In genomic region chr17:2067048-2067452, GRCh38 we compare ENCODE assay signal across 11 cellular contexts. TPM values are rescaled to one million over a fixed set of nuclear protein-coding genes. Genes with fewer than 3 reads are reported as not detected.
DNase-seq lines count a peak whose midpoint lies in the region; ATAC-seq and TF ChIP-seq lines count a peak whose summit lies in the region.
"Had no signal": no experiment of that assay in that cellular context is flagged by ENCODE, and none has a peak within 500 bp of the region (broad histone marks: within the 10 kb centered on the region; RNA-seq: fewer than 3 reads in every experiment).

No MANE protein-coding gene starts in this region.

- TF ChIP-seq POLR2A in right lobe of liver (IDR thresholded peaks at IDR 0.05) (no peak), spleen (IDR thresholded peaks at IDR 0.05) (no peak)

- WGBS in right lobe of liver (ENCODE audit: insufficient coverage, low coverage, low lambda C conversion rate, missing lambda C conversion rate) = 46% methylated on average over 8 of the region's 10 CpGs
- WGBS in spleen, 5 donors = 54 to 82% (median 73%) methylated on average over 9 to 10 of the region's 10 CpGs

- no peak for TF ChIP-seq CTCF in right lobe of liver (IDR thresholded peaks at IDR 0.05)
- no peak for TF ChIP-seq CTCF in spleen (IDR thresholded peaks at IDR 0.05 in 8 of 11, conservative IDR thresholded peaks at IDR 0.05 in 3 of 11)
- TF ChIP-seq CTCF in GM10248 (IDR thresholded peaks at IDR 0.05; ENCODE audit: control extremely low read depth, extremely low read depth, low read depth, missing control alignments) = no peak

- H3K4me1 ChIP-seq in right lobe of liver (peaks cover 0 to 42% (median 3%) of the 10 kb centered on the region in 4 donors), spleen (peaks cover 33 to 100% (median 84%) of the 10 kb centered on the region in 6 donors)

- H3K27ac ChIP-seq in angular gyrus (ENCODE audit: low read depth, low read length) (peak overlapping the region; percentile 63), right lobe of liver (peak overlapping the region in 2 of 3 donors; percentile 47 to 71), spleen (peak overlapping the region in 7 of 8 donors; percentile 47 to 89 (median 55))

- CTCF ChIA-PET in GM10248 (lab: Yijun Ruan, JAX) = interaction anchor here (1.2 to 10.3 kb wide), 4 partner anchors 9 to 178 kb away, joined by 3 to 107 read pairs (median 6); no protein-coding TSS in a partner anchor

- H3K27me3 ChIP-seq in right lobe of liver = no peaks in the 10 kb centered on the region
- no peaks in the 10 kb centered on the region for H3K27me3 ChIP-seq in spleen (replicated peaks in 1 of 7)

- DNase-seq in HCEC 1CT (peak; percentile 1), right lobe of liver (no peak), spleen (no peak), NOMO-1 treated with DMSO at 0.1 percent for 48 hours (lab: John Stamatoyannopoulos, UW; ENCODE audit: unreplicated experiment) (no peak), NCI-H2227 (lab: John Stamatoyannopoulos, UW; ENCODE audit: unreplicated experiment) (no peak), GM10248 (ENCODE audit: extremely low spot score) (no peak)
- DNase-seq: activated CD4-positive, alpha-beta T cell treated with anti-CD3 and anti-CD28 coated beads, Interleukin-2, amount 50 U/mL, for 4 hours; NCI-H526 treated with DMSO at 0.1 percent for 48 hours had no signal

- H3K9me3 ChIP-seq in right lobe of liver (no peaks in the 10 kb centered on the region), spleen (no peaks in the 10 kb centered on the region)

- H3K4me3 ChIP-seq in right lobe of liver (no peak overlapping the region), spleen (no peak overlapping the region)

- ATAC-seq in right lobe of liver = peak in 1 of 4 donors; percentile 1
- no peak for ATAC-seq in GM18498 (IDR thresholded peaks at IDR 0.05; ENCODE audit: unreplicated experiment)
- ATAC-seq: left lobe of liver had no signal

- no peaks in the 10 kb centered on the region for H3K36me3 ChIP-seq in right lobe of liver
- H3K36me3 ChIP-seq in spleen = peaks cover 0 to 82% (median 10%) of the 10 kb centered on the region in 6 donors

- POLR2A ChIA-PET in GM10248 (lab: Yijun Ruan, JAX) = no interaction called here

- intact Hi-C loops in right lobe of liver (cut with DNase I) = no loop called here
- intact Hi-C loops in spleen (cut with DNase I; ENCODE audit: low total_unique reads) = no loop called here

RNA-seq across cellular contexts. Expression of gene HIC1, which starts 12.1 kb away (rescaled TPM):
- total RNA-seq in right lobe of liver = 10 to 100 TPM in 2 of 6 experiments, 1 to 10 TPM in 4; 4.7 to 14.8 (median 6.1) TPM
- 10 to 100 TPM in 6 of 7 donors, 1 to 10 TPM in 1; 7.0 to 59.6 (median 23.3) TPM for total RNA-seq in spleen
- polyA plus RNA-seq in spleen = 1 to 10 TPM; 1.3 to 4.7 (median 2.6) TPM

RNA-seq across cellular contexts. Expression of gene OVCA2, which starts 25.2 kb away (rescaled TPM):
- total RNA-seq in right lobe of liver (10 to 100 TPM; 10.3 to 36.2 (median 14.8) TPM), spleen (10 to 100 TPM; 20.9 to 51.3 (median 28.9) TPM)
- polyA plus RNA-seq in spleen = 10 to 100 TPM; 52.9 to 68.8 (median 66.4) TPM

RNA-seq across cellular contexts. Expression of gene DPH1, which starts 37.1 kb away (rescaled TPM):
- total RNA-seq in right lobe of liver (10 to 100 TPM; 20.0 to 41.1 (median 25.4) TPM), spleen (10 to 100 TPM; 38.3 to 58.5 (median 43.5) TPM)
- 10 to 100 TPM; 20.6 to 37.9 (median 20.9) TPM for polyA plus RNA-seq in spleen

RNA-seq across cellular contexts. Expression of gene RTN4RL1, which starts 41.9 kb away (rescaled TPM):
- total RNA-seq in right lobe of liver = 1 to 10 TPM in 5 of 6 experiments, under 1 TPM in 1; 0.54 to 2.6 (median 1.4) TPM
- total RNA-seq in spleen = 1 to 10 TPM in 5 of 7 donors, under 1 TPM in 2; 0.67 to 4.5 (median 2.1) TPM
- under 1 TPM; 0.09 to 0.67 (median 0.26) TPM for polyA plus RNA-seq in spleen
